In genomic region chr16:24118126-24118821, GRCh38 we compare ENCODE assay signal across 34 cellular contexts.
DNase-seq lines count a peak whose midpoint lies in the region; ATAC-seq, FAIRE-seq and TF ChIP-seq lines count a peak whose summit lies in the region.
"Had no signal": no experiment of that assay in that cellular context is flagged by ENCODE, and none has a peak within 500 bp of the region (broad histone marks: within the 10 kb centered on the region; RNA-seq: fewer than 3 reads in every experiment).

No MANE protein-coding gene starts in this region.

- ATAC-seq in foreskin keratinocyte: no peak
- no peak for ATAC-seq in GM18505 (IDR thresholded peaks at IDR 0.05; ENCODE audit: unreplicated experiment)
- ATAC-seq: left lobe of liver; natural killer cell; Panc1; sciatic nerve; stimulated activated effector memory CD8-positive, alpha-beta T cell treated with anti-CD3 and anti-CD28 coated beads, Interleukin-12 subunit alpha, Interleukin-12 subunit beta, amount 100 ng/mL, for 72 hours had no signal

- no peak overlapping the region for H3K4me3 Mint-ChIP-seq in activated T-helper 1 cell treated with anti-CD3 and anti-CD28 coated beads, Interleukin-12 subunit alpha, Interleukin-12 subunit beta, Interleukin-2, Interleukin-4 antibody, amounts not matched to agents 30 ng/mL and 10 ng/mL and 1 ng/mL, durations not matched to agents 14 hours and 24 hours and 36 hours
- H3K4me3 Mint-ChIP-seq: activated CD4-positive, alpha-beta T cell treated with anti-CD3 and anti-CD28 coated beads, Interleukin-2, amount 10 ng/mL, durations not matched to agents 7 days and 5 days; activated naive CD4-positive, alpha-beta T cell treated with anti-CD3 and anti-CD28 coated beads for 36 hours; natural killer cell; stimulated activated effector memory CD8-positive, alpha-beta T cell treated with anti-CD3 and anti-CD28 coated beads, Interleukin-12 subunit alpha, Interleukin-12 subunit beta, amount 100 ng/mL, for 72 hours had no signal

- no peaks in the 10 kb centered on the region for H3K4me1 Mint-ChIP-seq in activated T-helper 1 cell treated with anti-CD3 and anti-CD28 coated beads, Interleukin-12 subunit alpha, Interleukin-12 subunit beta, Interleukin-2, Interleukin-4 antibody, amounts not matched to agents 30 ng/mL and 10 ng/mL and 1 ng/mL, durations not matched to agents 14 hours and 24 hours and 36 hours (ENCODE audit: low read depth)

- TF ChIP-seq CTCF in left ventricle myocardium inferior (IDR thresholded peaks at IDR 0.05; ENCODE audit: borderline replicate concordance): no peak
- no peak for TF ChIP-seq CTCF in foreskin keratinocyte (conservative IDR thresholded peaks at IDR 0.05)

- FAIRE-seq in GM12891 (lab: Jason Lieb, UNC): no peak

- no peaks in the 10 kb centered on the region for H3K36me3 ChIP-seq in left ventricle myocardium inferior
- H3K36me3 ChIP-seq: colonic mucosa, thoracic aorta, uterus had no signal

- H3K9me3 Mint-ChIP-seq in activated T-helper 1 cell treated with anti-CD3 and anti-CD28 coated beads, Interleukin-12 subunit alpha, Interleukin-12 subunit beta, Interleukin-2, Interleukin-4 antibody, amounts not matched to agents 30 ng/mL and 10 ng/mL and 1 ng/mL, durations not matched to agents 14 hours and 24 hours and 36 hours: no peaks in the 10 kb centered on the region
- H3K9me3 Mint-ChIP-seq: activated CD4-positive, alpha-beta T cell treated with anti-CD3 and anti-CD28 coated beads, Interleukin-2, amount 10 ng/mL, durations not matched to agents 7 days and 5 days; activated naive CD4-positive, alpha-beta T cell treated with anti-CD3 and anti-CD28 coated beads for 36 hours; natural killer cell; stimulated activated effector memory CD8-positive, alpha-beta T cell treated with anti-CD3 and anti-CD28 coated beads, Interleukin-12 subunit alpha, Interleukin-12 subunit beta, amount 100 ng/mL, for 72 hours had no signal

- H3K36me3 Mint-ChIP-seq in activated T-helper 1 cell treated with anti-CD3 and anti-CD28 coated beads, Interleukin-12 subunit alpha, Interleukin-12 subunit beta, Interleukin-2, Interleukin-4 antibody, amounts not matched to agents 30 ng/mL and 10 ng/mL and 1 ng/mL, durations not matched to agents 14 hours and 24 hours and 36 hours (ENCODE audit: low read depth): peaks cover 15% of the 10 kb centered on the region

- H3K27me3 ChIP-seq in left ventricle myocardium inferior (ENCODE audit: low read depth) (no peaks in the 10 kb centered on the region), foreskin keratinocyte (no peaks in the 10 kb centered on the region)
- H3K27me3 ChIP-seq: colonic mucosa, uterus had no signal

- no peak overlapping the region for H3K27ac Mint-ChIP-seq in activated T-helper 1 cell treated with anti-CD3 and anti-CD28 coated beads, Interleukin-12 subunit alpha, Interleukin-12 subunit beta, Interleukin-2, Interleukin-4 antibody, amounts not matched to agents 30 ng/mL and 10 ng/mL and 1 ng/mL, durations not matched to agents 14 hours and 24 hours and 36 hours
- H3K27ac Mint-ChIP-seq: activated CD4-positive, alpha-beta T cell treated with anti-CD3 and anti-CD28 coated beads, Interleukin-2, amount 10 ng/mL, durations not matched to agents 7 days and 5 days; activated naive CD4-positive, alpha-beta T cell treated with anti-CD3 and anti-CD28 coated beads for 36 hours; stimulated activated effector memory CD8-positive, alpha-beta T cell treated with anti-CD3 and anti-CD28 coated beads, Interleukin-12 subunit alpha, Interleukin-12 subunit beta, amount 100 ng/mL, for 72 hours had no signal

- intact Hi-C loops in left ventricle myocardium inferior (cut with micrococcal nuclease): no loop called here
- intact Hi-C loops in activated T-helper 1 cell treated with anti-CD3 and anti-CD28 coated beads, Interleukin-12 subunit alpha, Interleukin-12 subunit beta, Interleukin-2, Interleukin-4 antibody, amounts not matched to agents 30 ng/mL and 10 ng/mL and 1 ng/mL, durations not matched to agents 14 hours and 24 hours and 36 hours (cut with micrococcal nuclease): no loop called here

- H3K27ac ChIP-seq in angular gyrus (ENCODE audit: low read depth, low read length): peak overlapping the region; percentile 80
- H3K27ac ChIP-seq in left ventricle myocardium inferior (replicated peaks): peak overlapping the region; percentile 57
- no peak overlapping the region for H3K27ac ChIP-seq in foreskin keratinocyte
- H3K27ac ChIP-seq: colonic mucosa, GM23248, thoracic aorta, uterus had no signal

- no peaks in the 10 kb centered on the region for H3K9me3 ChIP-seq in left ventricle myocardium inferior (replicated peaks)
- H3K9me3 ChIP-seq: colonic mucosa, thoracic aorta, uterus had no signal

- peaks cover 27% of the 10 kb centered on the region for H3K4me1 ChIP-seq in left ventricle myocardium inferior
- H3K4me1 ChIP-seq in foreskin keratinocyte: no peaks in the 10 kb centered on the region
- H3K4me1 ChIP-seq: colonic mucosa, uterus had no signal

- TF ChIP-seq POLR2A in GM12891 (IDR thresholded peaks at IDR 0.05; ENCODE audit: low read depth, low read length) (0 out of 2 replicates have a peak, but pooled peaks have one; percentile 18), GM18505 (IDR thresholded peaks at IDR 0.05; ENCODE audit: borderline replicate concordance, extremely low read depth, insufficient read depth, insufficient read length) (no peak)

- no peaks in the 10 kb centered on the region for H3K27me3 Mint-ChIP-seq in activated T-helper 1 cell treated with anti-CD3 and anti-CD28 coated beads, Interleukin-12 subunit alpha, Interleukin-12 subunit beta, Interleukin-2, Interleukin-4 antibody, amounts not matched to agents 30 ng/mL and 10 ng/mL and 1 ng/mL, durations not matched to agents 14 hours and 24 hours and 36 hours (ENCODE audit: insufficient read depth)
- H3K27me3 Mint-ChIP-seq: activated CD4-positive, alpha-beta T cell treated with anti-CD3 and anti-CD28 coated beads, Interleukin-2, amount 10 ng/mL, durations not matched to agents 7 days and 5 days had no signal

- no peak overlapping the region for H3K4me3 ChIP-seq in left ventricle myocardium inferior
- H3K4me3 ChIP-seq: colonic mucosa, GM23248, thoracic aorta, uterus had no signal

- DNase-seq in GM12891 (ENCODE audit: insufficient read length, low spot score): no peak
- DNase-seq in left ventricle myocardium inferior: no peak
- DNase-seq in pons (ENCODE audit: low spot score): peak; percentile 58
- no peak for DNase-seq in activated T-helper 1 cell treated with anti-CD3 and anti-CD28 coated beads, Interleukin-12 subunit alpha, Interleukin-12 subunit beta, Interleukin-2, Interleukin-4 antibody, amounts not matched to agents 30 ng/mL and 10 ng/mL and 1 ng/mL, durations not matched to agents 14 hours and 24 hours and 36 hours (ENCODE audit: low spot score)
- DNase-seq in foreskin keratinocyte: no peak
- no peak for DNase-seq in stimulated activated CD4-positive, alpha-beta T cell treated with anti-CD3 and anti-CD28 coated beads, Interleukin-15, amount 100 ng/mL, for 24 hours
- DNase-seq: activated CD4-positive, alpha-beta T cell treated with anti-CD3 and anti-CD28 coated beads, Interleukin-2, amount 10 ng/mL, durations not matched to agents 7 days and 5 days; activated naive CD4-positive, alpha-beta T cell treated with anti-CD3 and anti-CD28 coated beads for 36 hours; amniotic stem cell; Calu3; colonic mucosa; DND-41; effector memory CD4-positive, alpha-beta T cell; erythroblast; GM23248; IMR-90; natural killer cell; NCI-H1048; NCI-H1694; NCI-H2171; NCI-H510A treated with DMSO at 0.1 percent for 48 hours; SIG-M5; stimulated activated CD4-positive, alpha-beta T cell treated with anti-CD3 and anti-CD28 coated beads, Interleukin-12 subunit alpha, Interleukin-12 subunit beta, amount 100 ng/mL, for 4 hours; stimulated activated CD4-positive, alpha-beta T cell treated with anti-CD3 and anti-CD28 coated beads, Interleukin-4, amount 100 ng/mL, for 24 hours; SW 1271; T1000; uterus had no signal

TF ChIP-seq in GM12891, 5 proteins besides CTCF, POLR2A, EP300 and RAD21:
- TF ChIP-seq POU2F2 (IDR thresholded peaks at IDR 0.05; ENCODE audit: low read depth, low read length): no peak
- no peak for TF ChIP-seq TAF1 (IDR thresholded peaks at IDR 0.05; ENCODE audit: low read depth, low read length)
- TF ChIP-seq POLR2AphosphoS5 (IDR thresholded peaks at IDR 0.05; ENCODE audit: low read depth, low read length): no peak
- no peak for TF ChIP-seq PAX5 (IDR thresholded peaks at IDR 0.05; ENCODE audit: insufficient read depth, low read length, severe bottlenecking)
- TF ChIP-seq SPI1 (IDR thresholded peaks at IDR 0.05; ENCODE audit: low read depth, low read length): no peak
